Comparison of ENCODE assay signal across 8 cellular contexts in genomic region chr2:232327089-232328037, GRCh38. TPM values are rescaled to one million over a fixed set of nuclear protein-coding genes. Genes with fewer than 3 reads are reported as not detected.
DNase-seq lines count a peak whose midpoint lies in the region; ATAC-seq, FAIRE-seq and TF ChIP-seq lines count a peak whose summit lies in the region.

No MANE protein-coding gene starts in this region.

- CTCF ChIA-PET in AG04449 (lab: Yijun Ruan, JAX), result interaction anchor here (0.5 to 12.0 kb wide), 32 partner anchors 9 to 476 kb away, joined by 3 to 222 read pairs (median 4); partner anchors contain the start of gene NPPC

- peaks cover 4% of the 10 kb centered on the region for H4K20me1 ChIP-seq in keratinocyte (ENCODE audit: control insufficient read depth, extremely low read depth, insufficient read depth, low read length)

- FAIRE-seq in HTR-8/SVneo (lab: Jason Lieb, UNC), result peak; percentile 65
- peak; percentile 55 for FAIRE-seq in keratinocyte (lab: Jason Lieb, UNC)

- peaks cover 8% of the 10 kb centered on the region for H3K4me1 ChIP-seq in keratinocyte (ENCODE audit: control insufficient read depth, extremely low read depth, insufficient read depth, low read length)

- no peak overlapping the region for H2AFZ ChIP-seq in keratinocyte (ENCODE audit: control insufficient read depth, low read length)

- H3K4me3 ChIP-seq in AG04449 (ENCODE audit: low read depth, low read length) (no peak overlapping the region), GM12875 (ENCODE audit: low read depth, low read length) (no peak overlapping the region), brain microvascular endothelial cell (ENCODE audit: low read depth, low read length) (no peak overlapping the region), keratinocyte (ENCODE audit: control insufficient read depth in 2 of 3, extremely low read depth in 1 of 3, insufficient read depth in 2 of 3, low read depth in 1 of 3, low read length in 3 of 3) (no peak overlapping the region)

- in situ Hi-C loops in brain microvascular endothelial cell (cut with HindIII; ENCODE audit: low pct_ligation_motif_present, low sequenced_read_pairs), result no loop called here

- POLR2A ChIA-PET in AG04449 (lab: Yijun Ruan, JAX), result no interaction called here

- H3K27me3 ChIP-seq in brain microvascular endothelial cell (replicated peaks) (no peaks in the 10 kb centered on the region), keratinocyte (ENCODE audit: control insufficient read depth, extremely low read depth, insufficient read depth, low read length) (no peaks in the 10 kb centered on the region)

- no peak overlapping the region for H3K9ac ChIP-seq in keratinocyte (ENCODE audit: control insufficient read depth, extremely low read depth, insufficient read depth, low read length)

- H3K79me2 ChIP-seq in keratinocyte (ENCODE audit: control insufficient read depth, insufficient read depth, low read length), result no peaks in the 10 kb centered on the region

- no peak overlapping the region for H3K4me2 ChIP-seq in keratinocyte (ENCODE audit: control insufficient read depth, extremely low read depth, insufficient read depth, low read depth, low read length)

- H3K9me1 ChIP-seq in keratinocyte (ENCODE audit: control insufficient read depth, extremely low read depth, insufficient read depth, low read length), result no peaks in the 10 kb centered on the region

- peak; percentile 86 for TF ChIP-seq CTCF in AG04449 (IDR thresholded peaks at IDR 0.05; ENCODE audit: insufficient read depth, low read length, missing control alignments)
- peak; percentile 93 for TF ChIP-seq CTCF in GM12875 (IDR thresholded peaks at IDR 0.05; ENCODE audit: borderline replicate concordance, insufficient read depth, low read depth, low read length)
- peak; percentile 94 for TF ChIP-seq CTCF in VCaP (conservative IDR thresholded peaks at IDR 0.05)
- TF ChIP-seq CTCF in brain microvascular endothelial cell (IDR thresholded peaks at IDR 0.05; ENCODE audit: low read depth, low read length, missing control alignments), result peak; percentile 85
- TF ChIP-seq CTCF in keratinocyte (optimal IDR thresholded peaks at IDR 0.05 in 1 of 3, IDR thresholded peaks at IDR 0.05 in 1 of 3, conservative IDR thresholded peaks at IDR 0.05 in 1 of 3; ENCODE audit: extremely low read depth in 1 of 3, insufficient read depth in 2 of 3, low read length in 3 of 3), result peak; percentile 84 to 89 (median 86)

- dilution Hi-C loops in keratinocyte (cut with MboI; ENCODE audit: extremely low pct_ligation_motif_present, low sequenced_read_pairs), result no loop called here

- ATAC-seq in HG03135 (IDR thresholded peaks at IDR 0.05; ENCODE audit: unreplicated experiment), result no peak

- H3K36me3 ChIP-seq in brain microvascular endothelial cell (replicated peaks), result no peaks in the 10 kb centered on the region
- H3K36me3 ChIP-seq in keratinocyte (ENCODE audit: control insufficient read depth in 2 of 2, extremely low read depth in 1 of 2, insufficient read depth in 2 of 2, low read length in 2 of 2), result no peaks in the 10 kb centered on the region

- DNase-seq in AG04449 (ENCODE audit: low read depth, low spot score) (no peak), HTR-8/SVneo (ENCODE audit: insufficient read length, low spot score) (peak; percentile 42), brain microvascular endothelial cell (peak; percentile 64), keratinocyte (ENCODE audit: low read depth, low spot score) (no peak)
- DNase-seq in stimulated activated CD4-positive, alpha-beta T cell treated with anti-CD3 and anti-CD28 coated beads, Interleukin-1b, Interleukin-23, amount 100 ng/mL, for 48 hours, result peak; percentile 83

- H3K9me3 ChIP-seq in keratinocyte (ENCODE audit: control insufficient read depth, low read depth, low read length), result no peaks in the 10 kb centered on the region

- H3K27ac ChIP-seq in VCaP, result no peak overlapping the region
- H3K27ac ChIP-seq in brain microvascular endothelial cell, result no peak overlapping the region
- H3K27ac ChIP-seq in keratinocyte (ENCODE audit: control insufficient read depth, insufficient read depth, low read length), result no peak overlapping the region

RNA-seq across cellular contexts. Expression of gene ALPP, which starts 51.2 kb away (rescaled TPM):
- polyA plus RNA-seq in keratinocyte, result not detected in 3 replicates
- polyA plus RNA-seq in keratinocyte (2011; ENCODE audit: low read depth), result not detected
- not detected in 2 replicates for polyA plus RNA-seq in keratinocyte (2011; cell fraction: cytosol; rRNA removed)
- polyA plus RNA-seq in keratinocyte (2011; cell fraction: nucleus; rRNA removed), result not detected in 2 replicates
- polyA plus RNA-seq in keratinocyte (2012; ENCODE audit: low replicate concordance), result not detected in 2 replicates
- polyA minus RNA-seq in keratinocyte, result not detected in 3 replicates
- polyA minus RNA-seq in keratinocyte (2011; cell fraction: cytosol; rRNA and poly(A)+ RNA removed), result not detected
- polyA minus RNA-seq in keratinocyte (2011; cell fraction: nucleus; rRNA and poly(A)+ RNA removed), result not detected in 2 replicates

Comparison
In these comparisons a context has a peak if more than half of its experiments do, and no peak if none do; other contexts are left out.
1. DNase-seq: peak in HTR-8/SVneo (single experiment), brain microvascular endothelial cell (single experiment) and stimulated activated CD4-positive, alpha-beta T cell treated with anti-CD3 and anti-CD28 coated beads, Interleukin-1b, Interleukin-23, amount 100 ng/mL, for 48 hours (single experiment); none in AG04449 (single experiment) and keratinocyte (single experiment).
2. Peak in every context shown above with its lines, with median percentiles within 50 percentile points of each other: CTCF ChIP-seq.